In genomic region chr11:65111159-65111536, GRCh38 we compare ENCODE assay signal across 9 cellular contexts. TPM values are rescaled to one million over a fixed set of nuclear protein-coding genes. Genes with fewer than 3 reads are reported as not detected.
DNase-seq lines count a peak whose midpoint lies in the region; TF ChIP-seq lines count a peak whose summit lies in the region.
"Had no signal": no experiment of that assay in that cellular context is flagged by ENCODE, and none has a peak within 500 bp of the region (broad histone marks: within the 10 kb centered on the region; RNA-seq: fewer than 3 reads in every experiment).

No MANE protein-coding gene starts in this region.

- H3K27ac ChIP-seq in C4-2B (peak overlapping the region; percentile 96; the same call in 1 of the 2 replicates), Karpas-422 (ENCODE audit: low read length) (no peak overlapping the region; the same call in 1 of the 2 replicates), osteoblast (ENCODE audit: low read depth, low read length) (no peak overlapping the region)
- H3K27ac ChIP-seq in effector memory CD4-positive, alpha-beta T cell (ENCODE audit: insufficient read depth, low read length, poor library complexity, severe bottlenecking), result peak overlapping the region; percentile 75

- H3K4me2 ChIP-seq in Karpas-422 (ENCODE audit: low read depth, low read length, poor library complexity, severe bottlenecking), result peak overlapping the region; percentile 36
- peak overlapping the region; percentile 92 for H3K4me2 ChIP-seq in osteoblast (ENCODE audit: insufficient read depth, low read length)

- peaks cover 47% of the 10 kb centered on the region for H3K4me1 ChIP-seq in Karpas-422 (ENCODE audit: low read length)
- H3K4me1 ChIP-seq in effector memory CD4-positive, alpha-beta T cell (ENCODE audit: control insufficient read depth, insufficient read depth, low read length, poor library complexity, severe bottlenecking), result peaks cover 37% of the 10 kb centered on the region
- H3K4me1 ChIP-seq in osteoblast (ENCODE audit: insufficient read depth, low read length), result peaks cover 17% of the 10 kb centered on the region

- H3K36me3 ChIP-seq in Karpas-422 (ENCODE audit: insufficient read depth, low read length) (0 out of 2 replicates have a peak, but pooled peaks cover 6% of the 10 kb centered on the region), osteoblast (ENCODE audit: insufficient read depth, low read length) (peaks cover 11% of the 10 kb centered on the region)
- H3K36me3 ChIP-seq in effector memory CD4-positive, alpha-beta T cell (ENCODE audit: control insufficient read depth, insufficient read depth, low read length), result peaks cover 24% of the 10 kb centered on the region

- no peaks in the 10 kb centered on the region for H3K9me2 ChIP-seq in Karpas-422 (replicated peaks; ENCODE audit: insufficient read depth, low read length)

- no peak overlapping the region for H3K4me3 ChIP-seq in Karpas-422 (ENCODE audit: low read length)
- no peak overlapping the region for H3K4me3 ChIP-seq in effector memory CD4-positive, alpha-beta T cell (ENCODE audit: insufficient read depth, low read depth, low read length, poor library complexity, severe bottlenecking)
- no peak overlapping the region for H3K4me3 ChIP-seq in osteoblast (ENCODE audit: insufficient read depth, low read length)

- TF ChIP-seq CTCF in C4-2B (conservative IDR thresholded peaks at IDR 0.05) (no peak), osteoblast (IDR thresholded peaks at IDR 0.05; ENCODE audit: extremely low read depth, low read depth, low read length) (no peak)

- H2AFZ ChIP-seq in Karpas-422 (ENCODE audit: low read length), result no peak overlapping the region
- no peak overlapping the region for H2AFZ ChIP-seq in osteoblast (ENCODE audit: low read length)

- H3K9me3 ChIP-seq in Karpas-422 (ENCODE audit: low read length) (no peaks in the 10 kb centered on the region), osteoblast (ENCODE audit: low read depth, low read length) (no peaks in the 10 kb centered on the region)
- no peaks in the 10 kb centered on the region for H3K9me3 ChIP-seq in effector memory CD4-positive, alpha-beta T cell (ENCODE audit: control insufficient read depth, low read length)
- H3K9me3 ChIP-seq: Peyer's patch had no signal

- no peaks in the 10 kb centered on the region for H4K20me1 ChIP-seq in Karpas-422 (ENCODE audit: insufficient read depth, low read depth, low read length)
- H4K20me1 ChIP-seq in osteoblast (ENCODE audit: insufficient read depth, low read length), result peaks cover 17% of the 10 kb centered on the region

- H3K79me2 ChIP-seq in Karpas-422 (ENCODE audit: low read length) (peaks cover 35% of the 10 kb centered on the region), osteoblast (ENCODE audit: insufficient read depth, low read length) (peaks cover 13% of the 10 kb centered on the region)

- H3K27me3 ChIP-seq in Karpas-422 (ENCODE audit: low read length) (no peaks in the 10 kb centered on the region), osteoblast (ENCODE audit: insufficient read depth, low read length) (no peaks in the 10 kb centered on the region)
- no peaks in the 10 kb centered on the region for H3K27me3 ChIP-seq in effector memory CD4-positive, alpha-beta T cell (replicated peaks; ENCODE audit: control insufficient read depth, insufficient read depth, low read length, poor library complexity, severe bottlenecking)
- H3K27me3 ChIP-seq: Peyer's patch had no signal

- DNase-seq in Karpas-422, result no peak
- DNase-seq in effector memory CD4-positive, alpha-beta T cell, result no peak
- no peak for DNase-seq in osteoblast (ENCODE audit: insufficient read length, low spot score, missing footprints)
- no peak for DNase-seq in amniotic stem cell (lab: John Stamatoyannopoulos, UW)
- DNase-seq in activated naive CD4-positive, alpha-beta T cell treated with anti-CD3 and anti-CD28 coated beads, Interleukin-2, amount 50 U/mL, for 16 hours, result no peak
- DNase-seq in SW 1271 (lab: John Stamatoyannopoulos, UW), result no peak
- DNase-seq in cerebellar cortex (ENCODE audit: low spot score), result no peak

- H3K9ac ChIP-seq in Karpas-422 (ENCODE audit: low read length), result no peak overlapping the region

RNA-seq across cellular contexts. Expression of gene TM7SF2, which starts 0.5 kb away (rescaled TPM):
- 160 and 161 TPM in 2 replicates for total RNA-seq in Karpas-422 (2014; rRNA removed; shearing (Covaris generic); ENCODE audit: low replicate concordance)
- total RNA-seq in osteoblast, result 8.8 and 10.1 TPM in 2 replicates

RNA-seq across cellular contexts. Expression of gene ZNHIT2, which starts 6.4 kb away (rescaled TPM):
- 11.3 and 18.0 TPM in 2 replicates for total RNA-seq in Karpas-422 (2014; rRNA removed; shearing (Covaris generic); ENCODE audit: low replicate concordance)
- total RNA-seq in osteoblast, result 12.3 and 12.4 TPM in 2 replicates

RNA-seq across cellular contexts. Expression of gene FAU, which starts 10.8 kb away (rescaled TPM):
- total RNA-seq in Karpas-422 (2014; rRNA removed; shearing (Covaris generic); ENCODE audit: low replicate concordance), result 662 and 1,340 TPM in 2 replicates
- total RNA-seq in osteoblast, result 94.3 and 118 TPM in 2 replicates

RNA-seq across cellular contexts. Expression of gene MRPL49, which starts 11.0 kb away (rescaled TPM):
- total RNA-seq in Karpas-422 (2014; rRNA removed; shearing (Covaris generic); ENCODE audit: low replicate concordance), result 44.5 and 65.8 TPM in 2 replicates
- total RNA-seq in osteoblast, result 37.4 and 41.6 TPM in 2 replicates

RNA-seq across cellular contexts. Expression of gene VPS51, which starts 15.1 kb away (rescaled TPM):
- total RNA-seq in Karpas-422 (2014; rRNA removed; shearing (Covaris generic); ENCODE audit: low replicate concordance), result 78.9 and 193 TPM in 2 replicates
- 122 and 153 TPM in 2 replicates for total RNA-seq in osteoblast

Comparison
In these comparisons a context has a peak if more than half of its experiments do, and no peak if none do; other contexts are left out.
1. H3K27ac ChIP-seq: peak in C4-2B (single experiment) and effector memory CD4-positive, alpha-beta T cell (single experiment); none in Karpas-422 (single experiment) and osteoblast (single experiment).
2. RNA of gene TM7SF2, which starts 0.5 kb away (total RNA-seq): 160 to 161 TPM in Karpas-422; 8.8 to 10.1 TPM in osteoblast; every median in the first group is over 10 times any median in the second.